In genomic region chr10:97450828-97451227, GRCh38 we compare ENCODE assay signal across 1 cellular context.
TF ChIP-seq lines count a peak whose summit lies in the region.

No MANE protein-coding gene starts in this region.

TF ChIP-seq in endothelial cell of umbilical vein, 7 proteins besides CTCF, POLR2A, EP300 and RAD21:
- TF ChIP-seq JUN (IDR thresholded peaks at IDR 0.05; ENCODE audit: borderline replicate concordance, insufficient read depth, insufficient read length, low read depth) (no peak), EZH2 (IDR thresholded peaks at IDR 0.05; ENCODE audit: borderline replicate concordance, low read depth, low read length, severe bottlenecking) (no peak), MYC (IDR thresholded peaks at IDR 0.05; ENCODE audit: low read depth, low read length) (no peak), MAX (IDR thresholded peaks at IDR 0.05; ENCODE audit: insufficient read depth, insufficient read length) (no peak), GATA2 (IDR thresholded peaks at IDR 0.05; ENCODE audit: insufficient read depth, insufficient read length, low read depth, low read length) (no peak), POLR2AphosphoS5 (IDR thresholded peaks at IDR 0.05; ENCODE audit: insufficient read depth, low read depth, low read length) (no peak), FOS (IDR thresholded peaks at IDR 0.05; ENCODE audit: borderline replicate concordance, insufficient read depth, low read length) (no peak)
